Comparison of ENCODE assay signal across 31 cellular contexts in the genomic region with DNA sequence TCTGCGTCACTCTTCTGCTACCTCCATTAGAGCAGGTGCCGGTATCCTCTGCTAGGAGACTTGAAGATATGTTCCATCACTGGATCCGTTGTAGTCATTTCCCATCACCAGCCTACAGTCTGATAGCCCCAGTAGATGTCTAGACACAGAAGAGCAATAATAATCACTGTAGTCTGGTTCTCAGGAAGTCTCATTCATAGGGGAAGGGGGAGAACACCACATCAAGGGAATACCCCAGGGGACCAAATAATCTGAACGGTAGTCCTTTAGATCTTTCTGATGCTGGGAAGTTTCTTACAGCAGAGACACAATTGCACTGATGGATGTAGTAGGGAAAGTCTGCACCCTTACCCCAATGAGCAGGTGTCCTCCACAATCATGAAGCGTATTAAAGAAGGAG.
"Had no signal": no experiment of that assay in that cellular context is flagged by ENCODE, and none has a peak within 500 bp of the region (broad histone marks: within the 10 kb centered on the region; RNA-seq: fewer than 3 reads in every experiment).

No MANE protein-coding gene starts in this region.

- H3K4me1 ChIP-seq: adrenal gland, ascending aorta, body of pancreas, breast epithelium had no signal

- DNase-seq: activated effector memory CD4-positive, alpha-beta T cell treated with anti-CD3 and anti-CD28 coated beads, Interleukin-2, amount 50 U/mL, for 16 hours; activated effector memory CD4-positive, alpha-beta T cell treated with Interleukin-2 at 50 U/mL for 16 hours; activated gamma-delta T cell; activated gamma-delta T cell treated with Interleukin-2 at 50 U/mL for 16 hours; activated naive CD4-positive, alpha-beta T cell; activated naive CD4-positive, alpha-beta T cell treated with anti-CD3 and anti-CD28 coated beads for 36 hours; activated naive CD4-positive, alpha-beta T cell treated with anti-CD3 and anti-CD28 coated beads, Interleukin-2, amount 10 ng/mL, durations not matched to agents 7 days and 5 days; activated naive CD4-positive, alpha-beta T cell treated with anti-CD3 and anti-CD28 coated beads, Interleukin-2, amount 50 U/mL, for 16 hours; activated naive CD4-positive, alpha-beta T cell treated with Interleukin-2 at 50 U/mL for 16 hours; activated naive CD8-positive, alpha-beta T cell treated with anti-CD3 and anti-CD28 coated beads for 36 hours; activated naive CD8-positive, alpha-beta T cell treated with anti-CD3 and anti-CD28 coated beads, Interleukin-2, amount 10 ng/mL, durations not matched to agents 7 days and 5 days; activated naive CD8-positive, alpha-beta T cell treated with anti-CD3 and anti-CD28 coated beads, Interleukin-2, amount 50 U/mL, for 24 hours; activated T-cell treated with anti-CD3 and anti-CD28 coated beads, Interleukin-2, amount 50 U/mL, for 24 hours; activated T-cell treated with anti-CD3 and anti-CD28 coated beads, Interleukin-2, amount 50 U/mL, for 4 hours; activated T-cell treated with anti-CD3 and anti-CD28 coated beads, Interleukin-2, amount 50 U/mL, for 48 hours; activated T-cell treated with anti-CD3 and anti-CD28 coated beads, Interleukin-2, amount 50 U/mL, for 72 hours; adrenal gland; amniotic stem cell; amygdala; anterior cingulate cortex; aorta; body of pancreas; brain microvascular endothelial cell; caudate nucleus; central memory CD4-positive, alpha-beta T cell; cerebellar nuclear complex had no signal

- H3K36me3 ChIP-seq: adrenal gland, ascending aorta, brain microvascular endothelial cell, breast epithelium, cardiac muscle cell had no signal

- H3K27ac ChIP-seq: adrenal gland, ascending aorta, body of pancreas, brain microvascular endothelial cell, breast epithelium, cardiac muscle cell had no signal

- ATAC-seq: activated naive CD4-positive, alpha-beta T cell treated with anti-CD3 and anti-CD28 coated beads, Interleukin-2, amount 50 U/mL, for 72 hours; activated naive CD8-positive, alpha-beta T cell treated with anti-CD3 and anti-CD28 coated beads, Interleukin-2, amount 50 U/mL, for 24 hours; activated T-cell treated with anti-CD3 and anti-CD28 coated beads, Interleukin-2, amount 50 U/mL, for 4 hours; activated T-cell treated with anti-CD3 and anti-CD28 coated beads, Interleukin-2, amount 50 U/mL, for 72 hours; activated T-helper 17 cell treated with anti-CD3 and anti-CD28 coated beads, Interleukin-2, amount 50 U/mL, for 72 hours; body of pancreas had no signal

- H3K27me3 ChIP-seq: adrenal gland, ascending aorta, body of pancreas, brain microvascular endothelial cell, breast epithelium, cardiac muscle cell had no signal

- H3K9me3 ChIP-seq: adrenal gland, ascending aorta, body of pancreas, breast epithelium had no signal

- H3K4me3 ChIP-seq: adrenal gland, ascending aorta, body of pancreas, breast epithelium, cardiac muscle cell had no signal
